Comparison of ENCODE assay signal across 8 cellular contexts in genomic region chr14:91946313-91947195, GRCh38. TPM values are rescaled to one million over a fixed set of nuclear protein-coding genes. Genes with fewer than 3 reads are reported as not detected.
DNase-seq lines count a peak whose midpoint lies in the region; ATAC-seq and TF ChIP-seq lines count a peak whose summit lies in the region.

No MANE protein-coding gene starts in this region.

- peaks cover 3% of the 10 kb centered on the region for H3K36me3 Mint-ChIP-seq in nephron (ENCODE audit: low read depth)

- CTCF ChIA-PET in BJ (lab: Yijun Ruan, JAX): interaction anchor here (0.9 to 2.5 kb wide), 5 partner anchors 15 to 161 kb away, joined by 3 to 18 read pairs (median 3); no protein-coding TSS in a partner anchor

- intact Hi-C loops in esophagus muscularis mucosa (cut with DNase I): loop anchor here (10.0 kb wide), 1 partner anchor 48 kb away; no protein-coding TSS in a partner anchor
- intact Hi-C loops in mucosa of descending colon (cut with DNase I, micrococcal nuclease): no loop called here

- 25% methylated on average over 20 of the region's 20 CpGs for WGBS in esophagus muscularis mucosa

- peak overlapping the region; percentile 80 for H3K4me3 ChIP-seq in BJ (ENCODE audit: low read depth, low read length)
- H3K4me3 ChIP-seq in Peyer's patch: peak overlapping the region; percentile 22 to 58 (median 45)
- H3K4me3 ChIP-seq in esophagus muscularis mucosa: peak overlapping the region; percentile 56 to 79 (median 62)
- no peak overlapping the region for H3K4me3 ChIP-seq in BE2C (ENCODE audit: low read depth, low read length)
- H3K4me3 ChIP-seq in mucosa of descending colon: no peak overlapping the region

- ATAC-seq in HG03095 (IDR thresholded peaks at IDR 0.05; ENCODE audit: unreplicated experiment) (no peak), mucosa of descending colon (no peak)

- peaks cover 19% of the 10 kb centered on the region for H3K27me3 Mint-ChIP-seq in nephron (ENCODE audit: low read depth)

- peaks cover 4% of the 10 kb centered on the region; the same call in 1 of the 2 replicates for H3K36me3 ChIP-seq in BJ (ENCODE audit: control insufficient read depth, insufficient read depth, low read length)
- H3K36me3 ChIP-seq in Peyer's patch: no peaks in the 10 kb centered on the region
- H3K36me3 ChIP-seq in esophagus muscularis mucosa: peaks cover 0 to under 1% (median 0%) of the 10 kb centered on the region in 4 donors
- H3K36me3 ChIP-seq in BE2C: no peaks in the 10 kb centered on the region
- H3K36me3 ChIP-seq in mucosa of descending colon (ENCODE audit: low read depth): no peaks in the 10 kb centered on the region

- TF ChIP-seq POLR2A in Peyer's patch (IDR thresholded peaks at IDR 0.05) (no peak), esophagus muscularis mucosa (IDR thresholded peaks at IDR 0.05; ENCODE audit: low read depth) (no peak)

- no peak for TF ChIP-seq EP300 in esophagus muscularis mucosa (IDR thresholded peaks at IDR 0.05)

- H3K27me3 ChIP-seq in BJ (ENCODE audit: control insufficient read depth, insufficient read depth, low read length) (no peaks in the 10 kb centered on the region), Peyer's patch (no peaks in the 10 kb centered on the region), esophagus muscularis mucosa (peaks cover 0 to 58% (median 0%) of the 10 kb centered on the region in 4 donors), BE2C (peaks cover 56% of the 10 kb centered on the region)

- H3K9me3 ChIP-seq in Peyer's patch: no peaks in the 10 kb centered on the region
- no peaks in the 10 kb centered on the region for H3K9me3 ChIP-seq in esophagus muscularis mucosa
- no peaks in the 10 kb centered on the region for H3K9me3 ChIP-seq in BE2C
- no peaks in the 10 kb centered on the region for H3K9me3 ChIP-seq in mucosa of descending colon

- H3K27ac ChIP-seq in Peyer's patch (peak overlapping the region; percentile 5 to 72 (median 38)), esophagus muscularis mucosa (replicated peaks in 1 of 4) (peak overlapping the region; percentile 72 to 81 (median 76))

- peak overlapping the region; percentile 90 to 97 (median 94) for H3K4me3 Mint-ChIP-seq in nephron

- TF ChIP-seq CTCF in BJ (IDR thresholded peaks at IDR 0.05; ENCODE audit: insufficient read depth, low read depth, low read length) (no peak), Peyer's patch (IDR thresholded peaks at IDR 0.05) (no peak), esophagus muscularis mucosa (IDR thresholded peaks at IDR 0.05) (no peak), nephron (IDR thresholded peaks at IDR 0.05; ENCODE audit: unreplicated experiment in 3 of 3) (no peak), BE2C (IDR thresholded peaks at IDR 0.05; ENCODE audit: low read depth, low read length) (no peak), mucosa of descending colon (IDR thresholded peaks at IDR 0.05) (no peak)

- H3K27ac Mint-ChIP-seq in nephron: peak overlapping the region; percentile 93 to 96 (median 95)

- H3K4me1 Mint-ChIP-seq in nephron: peaks cover 31% of the 10 kb centered on the region

- no peaks in the 10 kb centered on the region for H3K9me3 Mint-ChIP-seq in nephron

- DNase-seq in BJ (ENCODE audit: low read depth) (no peak), Peyer's patch (no peak), esophagus muscularis mucosa (ENCODE audit: extremely low spot score) (no peak), BE2C (no peak), mucosa of descending colon (no peak), NCI-H187 (lab: John Stamatoyannopoulos, UW) (no peak)

- POLR2A ChIA-PET in BJ (lab: Charles Lee): interaction anchor here (1.1 kb wide), 1 partner anchor 17 kb away, joined by 3 read pairs; no protein-coding TSS in a partner anchor

- peaks cover 0 to 14% (median 0%) of the 10 kb centered on the region in 4 donors for H3K4me1 ChIP-seq in Peyer's patch
- peaks cover 5 to 32% (median 30%) of the 10 kb centered on the region in 4 donors for H3K4me1 ChIP-seq in esophagus muscularis mucosa
- no peaks in the 10 kb centered on the region for H3K4me1 ChIP-seq in BE2C
- H3K4me1 ChIP-seq in mucosa of descending colon (ENCODE audit: low read depth): peaks cover 7% of the 10 kb centered on the region

RNA-seq across cellular contexts. Expression of gene FBLN5, which starts 0.9 kb away (rescaled TPM):
- polyA plus RNA-seq in BJ (2011; rRNA removed): 135 and 158 TPM in 2 replicates
- 63.6 and 91.5 TPM in 2 replicates for polyA minus RNA-seq in BJ (2011; rRNA and poly(A)+ RNA removed)
- total RNA-seq in Peyer's patch (10 to 100 TPM; 30.5 to 61.1 (median 51.2) TPM), esophagus muscularis mucosa (100 to 1,000 TPM in 3 of 4 donors, 10 to 100 TPM in 1; 79.7 to 161 (median 116) TPM), mucosa of descending colon (10 to 100 TPM in 2 of 3 donors, 1 to 10 TPM in 1; 6.1 to 56.7 (median 18.6) TPM)
- 0.34 TPM for polyA plus RNA-seq in BE2C (2012; ENCODE audit: insufficient read depth, insufficient read length, low read depth)

Comparison
In these comparisons a context has a peak if more than half of its experiments do, and no peak if none do; other contexts are left out.
1. H3K4me3 ChIP-seq: peak in BJ (single experiment), Peyer's patch (4 of 4) and esophagus muscularis mucosa (4 of 4); none in BE2C (single experiment) and mucosa of descending colon (single experiment).